Comparison of ENCODE assay signal across 8 cellular contexts in the genomic region with DNA sequence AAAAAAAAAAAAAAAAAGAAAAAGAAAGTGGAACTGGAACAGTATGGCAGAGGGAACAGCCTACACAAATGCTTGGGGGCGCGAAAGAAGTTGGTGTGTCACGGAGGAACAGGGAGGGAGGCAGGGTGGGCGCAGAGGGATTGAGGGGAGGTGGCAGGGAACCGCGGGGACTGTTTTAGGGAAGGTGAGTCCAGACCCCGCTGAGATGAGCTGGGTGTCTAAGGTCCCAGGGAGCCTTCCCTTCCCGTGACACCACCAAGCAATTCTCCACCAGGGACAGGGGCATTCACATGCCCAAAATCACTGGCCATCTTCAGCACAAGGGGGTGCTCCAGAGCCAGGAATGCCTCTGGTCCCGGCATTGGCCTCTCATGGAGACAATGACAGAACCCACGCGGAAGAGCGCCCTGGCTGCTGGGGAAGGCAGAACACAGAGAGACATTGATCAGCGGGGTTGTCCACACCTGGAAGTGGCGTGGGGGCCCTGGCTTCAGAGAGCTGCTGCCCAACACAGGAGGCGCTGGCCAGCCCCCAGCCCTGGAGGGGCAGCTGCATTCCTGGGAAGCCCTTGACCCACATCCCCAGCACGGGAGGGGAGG. TPM values are rescaled to one million over a fixed set of nuclear protein-coding genes. Genes with fewer than 3 reads are reported as not detected.
DNase-seq lines count a peak whose midpoint lies in the region; ATAC-seq and TF ChIP-seq lines count a peak whose summit lies in the region.

No MANE protein-coding gene starts in this region.

- TF ChIP-seq RAD21 in liver (IDR thresholded peaks at IDR 0.05): peak; percentile 75 to 84

- H3K27me3 Mint-ChIP-seq in IgD-negative memory B cell: no peaks in the 10 kb centered on the region
- H3K27me3 Mint-ChIP-seq in dendritic cell treated with granulocyte-macrophage colony-stimulating factor and Interleukin-4, amounts not matched to agents 40 ng/mL and 50 ng/mL, for 4 days: no peaks in the 10 kb centered on the region

- intact Hi-C loops in dendritic cell treated with granulocyte-macrophage colony-stimulating factor and Interleukin-4, amounts not matched to agents 40 ng/mL and 50 ng/mL, for 4 days (cut with micrococcal nuclease): loop anchor here (2.0 to 10.0 kb wide), 3 partner anchors 42 to 340 kb away; a partner anchor contains a TSS

- H3K4me3 Mint-ChIP-seq in IgD-negative memory B cell: peak overlapping the region in 3 of 4 donors; percentile 82 to 98 (median 83)
- H3K4me3 Mint-ChIP-seq in dendritic cell treated with granulocyte-macrophage colony-stimulating factor and Interleukin-4, amounts not matched to agents 40 ng/mL and 50 ng/mL, for 4 days: peak overlapping the region; percentile 58

- H3K36me3 ChIP-seq in liver (ENCODE audit: control insufficient read depth in 4 of 4, insufficient read depth in 3 of 4, low read depth in 1 of 4, low read length in 3 of 4) (peaks cover 4 to 9% (median 8%) of the 10 kb centered on the region in 4 donors), thoracic aorta (peaks cover 20% of the 10 kb centered on the region)

- ATAC-seq in thoracic aorta (ENCODE audit: insufficient number of reproducible peaks, low FRiP score, low read depth): no peak

- peaks cover 24 to 38% (median 27%) of the 10 kb centered on the region in 3 donors for H3K4me1 Mint-ChIP-seq in IgD-negative memory B cell
- peaks cover 71% of the 10 kb centered on the region for H3K4me1 Mint-ChIP-seq in dendritic cell treated with granulocyte-macrophage colony-stimulating factor and Interleukin-4, amounts not matched to agents 40 ng/mL and 50 ng/mL, for 4 days (ENCODE audit: low read depth)

- H3K36me3 Mint-ChIP-seq in IgD-negative memory B cell: peaks cover 13% of the 10 kb centered on the region
- H3K36me3 Mint-ChIP-seq in dendritic cell treated with granulocyte-macrophage colony-stimulating factor and Interleukin-4, amounts not matched to agents 40 ng/mL and 50 ng/mL, for 4 days (ENCODE audit: low read depth): peaks cover 91% of the 10 kb centered on the region

- H3K4me3 ChIP-seq in liver (ENCODE audit: low read depth in 1 of 3, low read length in 3 of 3): no peak overlapping the region
- H3K4me3 ChIP-seq in thoracic aorta: no peak overlapping the region

- 65% methylated on average over 16 of the region's 16 CpGs for WGBS in liver

- DNase-seq in NCI-H2081 (lab: John Stamatoyannopoulos, UW) (peak; percentile 49 to 63), NCI-H2081 treated with DMSO at 0.1 percent for 48 hours (lab: John Stamatoyannopoulos, UW) (no peak), SW480 (ENCODE audit: low spot score) (peak; percentile 46), thoracic aorta (ENCODE audit: low spot score) (no peak), NCI-H2029 treated with DMSO at 0.1 percent for 48 hours (lab: John Stamatoyannopoulos, UW) (no peak)

- TF ChIP-seq CTCF in liver (IDR thresholded peaks at IDR 0.05; ENCODE audit: low read depth, low read length, missing input control) (peak; percentile 55), thoracic aorta (IDR thresholded peaks at IDR 0.05) (peak; percentile 29)

- H3K27ac Mint-ChIP-seq in IgD-negative memory B cell: peak overlapping the region; percentile 71 to 100 (median 93)
- peak overlapping the region; percentile 98 for H3K27ac Mint-ChIP-seq in dendritic cell treated with granulocyte-macrophage colony-stimulating factor and Interleukin-4, amounts not matched to agents 40 ng/mL and 50 ng/mL, for 4 days

- no peak overlapping the region for H3K27ac ChIP-seq in liver (ENCODE audit: low read depth in 1 of 2, low read length in 2 of 2)
- no peak overlapping the region for H3K27ac ChIP-seq in thoracic aorta

- no peak overlapping the region for H3K9ac ChIP-seq in liver (ENCODE audit: low read depth in 1 of 2, low read length in 2 of 2)

- no peaks in the 10 kb centered on the region for H3K9me3 ChIP-seq in liver (ENCODE audit: control insufficient read depth in 4 of 4, low read length in 3 of 4)
- H3K9me3 ChIP-seq in thoracic aorta: no peaks in the 10 kb centered on the region

- H3K27me3 ChIP-seq in liver (ENCODE audit: control insufficient read depth in 4 of 4, insufficient read depth in 4 of 4, low read length in 3 of 4) (no peaks in the 10 kb centered on the region), thoracic aorta (replicated peaks; ENCODE audit: insufficient read depth) (no peaks in the 10 kb centered on the region)

- H3K4me1 ChIP-seq in liver (ENCODE audit: control insufficient read depth in 4 of 4, insufficient read depth in 4 of 4, low read length in 3 of 4): peaks cover 10 to 38% (median 32%) of the 10 kb centered on the region in 4 donors
- H3K4me1 ChIP-seq in thoracic aorta (ENCODE audit: control insufficient read depth in 1 of 2, low read depth in 2 of 2): peaks cover 30 to 48% of the 10 kb centered on the region in 2 donors

- H3K9me3 Mint-ChIP-seq in IgD-negative memory B cell: no peaks in the 10 kb centered on the region
- H3K9me3 Mint-ChIP-seq in dendritic cell treated with granulocyte-macrophage colony-stimulating factor and Interleukin-4, amounts not matched to agents 40 ng/mL and 50 ng/mL, for 4 days: no peaks in the 10 kb centered on the region

TF ChIP-seq in liver, 16 proteins besides CTCF, POLR2A, EP300 and RAD21:
- TF ChIP-seq RXRA (IDR thresholded peaks at IDR 0.05): no peak

RNA-seq across cellular contexts. Expression of a gene that starts 6.9 kb away (rescaled TPM):
- 0.26 TPM for polyA plus RNA-seq in IgD-negative memory B cell
- total RNA-seq in liver: under 1 TPM; 0.09 to 0.67 TPM
- under 1 TPM; 0.21 to 0.42 TPM for polyA plus RNA-seq in liver
- total RNA-seq in thoracic aorta: 1 to 10 TPM; 1.2 to 3.0 TPM

RNA-seq across cellular contexts. Expression of a gene that starts 18.8 kb away (rescaled TPM):
- polyA plus RNA-seq in IgD-negative memory B cell: 4.3 TPM
- total RNA-seq in liver: under 1 TPM in 1 of 2 donors, not detected in 1; 0.25 TPM
- under 1 TPM; 0.39 to 0.45 TPM for polyA plus RNA-seq in liver
- not detected for total RNA-seq in thoracic aorta

RNA-seq across cellular contexts. Expression of a gene that starts 25.9 kb away (rescaled TPM):
- polyA plus RNA-seq in IgD-negative memory B cell (0.15 TPM), liver (under 1 TPM in 1 of 2 donors, not detected in 1; 0.08 TPM)
- total RNA-seq in liver (under 1 TPM; 0.47 to 0.59 TPM), thoracic aorta (under 1 TPM; 0.92 to 0.95 TPM)

RNA-seq across cellular contexts. Expression of a gene that starts 32.9 kb away (rescaled TPM):
- polyA plus RNA-seq in IgD-negative memory B cell (14.7 TPM), liver (under 1 TPM; 0.02 to 0.08 TPM)
- total RNA-seq in liver (under 1 TPM; 0.05 to 0.08 TPM), thoracic aorta (under 1 TPM in 1 of 2 donors, not detected in 1; 0.27 TPM)

RNA-seq across cellular contexts. Expression of a gene that starts 38.4 kb away (rescaled TPM):
- polyA plus RNA-seq in IgD-negative memory B cell (37.8 TPM), liver (10 to 100 TPM in 1 of 2 donors, 1 to 10 TPM in 1; 2.2 to 13.5 TPM)
- total RNA-seq in liver (10 to 100 TPM; 12.9 to 32.0 TPM), thoracic aorta (10 to 100 TPM; 23.8 to 43.7 TPM)

Comparison
In these comparisons a context has a peak if more than half of its experiments do, and no peak if none do; other contexts are left out.
1. DNase-seq: peak in NCI-H2081 (2 of 2) and SW480 (single experiment); none in NCI-H2081 treated with DMSO at 0.1 percent for 48 hours (single experiment), thoracic aorta (single experiment) and NCI-H2029 treated with DMSO at 0.1 percent for 48 hours (single experiment).